Comparison of ENCODE assay signal across 19 cellular contexts in the genomic region with DNA sequence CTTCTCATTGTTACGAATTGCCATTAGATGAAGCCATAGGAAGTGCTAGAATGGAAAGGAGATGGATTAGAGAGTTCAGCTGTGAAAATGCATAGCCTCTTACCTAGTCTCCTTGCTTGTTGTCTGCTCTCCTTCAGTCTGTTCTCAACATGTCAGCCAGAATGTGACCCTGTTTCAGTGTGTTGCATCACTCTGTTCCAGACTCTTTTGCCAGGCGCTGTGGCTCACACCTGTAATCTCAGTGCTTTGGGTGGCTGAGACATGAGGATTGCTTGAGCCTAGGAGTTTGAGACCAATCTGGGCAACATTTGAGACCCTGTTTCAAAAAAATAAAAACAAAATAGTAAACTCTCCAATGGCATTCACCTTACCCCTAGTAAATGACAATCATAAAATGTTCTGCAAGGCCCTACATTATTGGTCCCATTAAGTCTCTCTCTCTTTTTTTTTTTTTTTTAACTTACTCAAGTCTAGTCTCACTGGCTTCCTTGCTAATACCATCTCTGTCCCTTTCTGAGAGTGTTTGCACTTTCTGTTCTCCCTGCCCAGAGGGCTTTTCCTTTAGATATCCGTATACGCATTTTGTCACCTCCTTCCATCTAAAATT. TPM values are rescaled to one million over a fixed set of nuclear protein-coding genes. Genes with fewer than 3 reads are reported as not detected.
DNase-seq lines count a peak whose midpoint lies in the region; ATAC-seq, FAIRE-seq and TF ChIP-seq lines count a peak whose summit lies in the region.
"Had no signal": no experiment of that assay in that cellular context is flagged by ENCODE, and none has a peak within 500 bp of the region (broad histone marks: within the 10 kb centered on the region; RNA-seq: fewer than 3 reads in every experiment).

No MANE protein-coding gene starts in this region.

- peaks cover 21% of the 10 kb centered on the region for H3K4me1 Mint-ChIP-seq in stimulated activated naive CD8-positive, alpha-beta T cell treated with anti-CD3 and anti-CD28 coated beads, Interleukin-15, Interleukin-2, amounts not matched to agents 100 ng/mL and 50 ng/mL, for 24 hours (ENCODE audit: low read depth)

- no peak for DNase-seq in stimulated activated naive CD8-positive, alpha-beta T cell treated with anti-CD3 and anti-CD28 coated beads, Interleukin-15, Interleukin-2, amounts not matched to agents 100 U/mL and 50 U/mL, for 24 hours
- DNase-seq in NCI-H69 (lab: John Stamatoyannopoulos, UW) (peak; percentile 13), bronchial epithelial cell (ENCODE audit: low read depth) (peak; percentile 12)
- no peak for DNase-seq in effector CD4-positive, alpha-beta T cell
- DNase-seq: gastrocnemius medialis, GDM1, Kasumi-1, NCI-H1105, psoas muscle, small intestine, testis had no signal

- no peaks in the 10 kb centered on the region for H3K36me3 ChIP-seq in bronchial epithelial cell (ENCODE audit: control insufficient read depth, insufficient read depth, low read length)
- H3K36me3 ChIP-seq: ascending aorta, gastrocnemius medialis had no signal

- no peaks in the 10 kb centered on the region for H3K27me3 ChIP-seq in bronchial epithelial cell (ENCODE audit: control insufficient read depth, insufficient read depth, low read length)
- H3K27me3 ChIP-seq: ascending aorta, gastrocnemius medialis, testis had no signal

- FAIRE-seq in bronchial epithelial cell (lab: Jason Lieb, UNC), result no peak
- FAIRE-seq: RCC 7860, small intestine, TTC549 had no signal

- H3K36me3 Mint-ChIP-seq in stimulated activated naive CD8-positive, alpha-beta T cell treated with anti-CD3 and anti-CD28 coated beads, Interleukin-15, Interleukin-2, amounts not matched to agents 100 ng/mL and 50 ng/mL, for 24 hours (ENCODE audit: low read depth), result peaks cover 56% of the 10 kb centered on the region

- no peak overlapping the region for H3K4me3 ChIP-seq in bronchial epithelial cell (ENCODE audit: low read depth, low read length)
- H3K4me3 ChIP-seq: ascending aorta, gastrocnemius medialis, psoas muscle, testis had no signal

- TF ChIP-seq CTCF in bronchial epithelial cell (IDR thresholded peaks at IDR 0.05; ENCODE audit: insufficient read depth, low read length, severe bottlenecking), result no peak

- no peak for ATAC-seq in stimulated activated naive CD8-positive, alpha-beta T cell treated with anti-CD3 and anti-CD28 coated beads, Interleukin-15, Interleukin-2, amounts not matched to agents 100 U/mL and 50 U/mL, for 24 hours
- ATAC-seq in GM18505 (IDR thresholded peaks at IDR 0.05; ENCODE audit: unreplicated experiment), result no peak
- no peak for ATAC-seq in HG03565 (IDR thresholded peaks at IDR 0.05; ENCODE audit: unreplicated experiment)
- no peak for ATAC-seq in GM19023 (IDR thresholded peaks at IDR 0.05; ENCODE audit: unreplicated experiment)
- ATAC-seq: gastrocnemius medialis, psoas muscle had no signal

- H3K27me3 Mint-ChIP-seq in stimulated activated naive CD8-positive, alpha-beta T cell treated with anti-CD3 and anti-CD28 coated beads, Interleukin-15, Interleukin-2, amounts not matched to agents 100 ng/mL and 50 ng/mL, for 24 hours, result no peaks in the 10 kb centered on the region

- H3K9me3 Mint-ChIP-seq in stimulated activated naive CD8-positive, alpha-beta T cell treated with anti-CD3 and anti-CD28 coated beads, Interleukin-15, Interleukin-2, amounts not matched to agents 100 ng/mL and 50 ng/mL, for 24 hours, result peaks cover 4% of the 10 kb centered on the region
- H3K9me3 Mint-ChIP-seq: neural crest cell had no signal

- H3K27ac Mint-ChIP-seq in stimulated activated naive CD8-positive, alpha-beta T cell treated with anti-CD3 and anti-CD28 coated beads, Interleukin-15, Interleukin-2, amounts not matched to agents 100 ng/mL and 50 ng/mL, for 24 hours, result peak overlapping the region; percentile 6

- TF ChIP-seq POLR2A in GM18505 (IDR thresholded peaks at IDR 0.05; ENCODE audit: borderline replicate concordance, extremely low read depth, insufficient read depth, insufficient read length), result no peak

- no peak overlapping the region for H3K4me3 Mint-ChIP-seq in stimulated activated naive CD8-positive, alpha-beta T cell treated with anti-CD3 and anti-CD28 coated beads, Interleukin-15, Interleukin-2, amounts not matched to agents 100 ng/mL and 50 ng/mL, for 24 hours
- H3K4me3 Mint-ChIP-seq: neural crest cell had no signal

RNA-seq across cellular contexts. Expression of a gene that starts 39.4 kb away (rescaled TPM):
- 24.7 and 50.1 TPM in 2 replicates for total RNA-seq in bronchial epithelial cell

Comparison
In these comparisons a context has a peak if more than half of its experiments do, and no peak if none do; other contexts are left out.
1. DNase-seq: peak in NCI-H69 (single experiment) and bronchial epithelial cell (single experiment); none in stimulated activated naive CD8-positive, alpha-beta T cell treated with anti-CD3 and anti-CD28 coated beads, Interleukin-15, Interleukin-2, amounts not matched to agents 100 U/mL and 50 U/mL, for 24 hours (single experiment) and effector CD4-positive, alpha-beta T cell (single experiment).